Comparison of ENCODE assay signal across 8 cellular contexts in the genomic region with DNA sequence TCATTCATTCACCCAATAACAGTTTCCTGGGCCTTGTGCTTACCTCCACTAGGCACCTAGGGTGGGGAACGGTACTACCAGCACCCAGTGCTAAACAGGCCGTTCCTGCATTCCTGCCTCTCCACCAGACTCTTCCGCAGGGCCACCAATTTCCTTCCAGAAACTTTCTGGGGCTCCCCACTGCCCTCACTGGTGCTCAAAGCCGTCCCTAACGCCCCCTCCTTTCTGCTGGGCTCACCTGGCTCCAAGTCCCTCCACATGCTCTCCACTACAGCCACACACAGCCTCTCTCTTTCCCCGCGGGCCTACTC. TPM values are rescaled to one million over a fixed set of nuclear protein-coding genes. Genes with fewer than 3 reads are reported as not detected.
DNase-seq lines count a peak whose midpoint lies in the region; TF ChIP-seq lines count a peak whose summit lies in the region.

No MANE protein-coding gene starts in this region.

- H3K27me3 Mint-ChIP-seq in brain (peaks cover 6% of the 10 kb centered on the region), mesothelial cell of epicardium (ENCODE audit: low read depth) (peaks cover 29% of the 10 kb centered on the region)

- peak overlapping the region; percentile 54 to 89 (median 84) for H3K27ac Mint-ChIP-seq in brain
- peak overlapping the region; percentile 33 for H3K27ac Mint-ChIP-seq in mesothelial cell of epicardium

- TF ChIP-seq CTCF in 22Rv1 (IDR thresholded peaks at IDR 0.05) (no peak), HL-60 (IDR thresholded peaks at IDR 0.05; ENCODE audit: insufficient read depth, low read length) (no peak), brain (conservative IDR thresholded peaks at IDR 0.05) (no peak), mesothelial cell of epicardium (IDR thresholded peaks at IDR 0.05; ENCODE audit: unreplicated experiment) (no peak)

- H3K27me3 ChIP-seq in HL-60 (ENCODE audit: insufficient read depth, poor library complexity, severe bottlenecking) = no peaks in the 10 kb centered on the region

- H3K4me3 Mint-ChIP-seq in brain (peak overlapping the region; percentile 74 to 84 (median 77)), mesothelial cell of epicardium (peak overlapping the region; percentile 63)

- peak overlapping the region; percentile 58 for H3K4me3 ChIP-seq in HL-60 (replicated peaks; ENCODE audit: insufficient read depth, low read length)

- H3K36me3 Mint-ChIP-seq in brain = peaks cover 3% of the 10 kb centered on the region
- H3K36me3 Mint-ChIP-seq in mesothelial cell of epicardium = peaks cover 3% of the 10 kb centered on the region

- peaks cover 19% of the 10 kb centered on the region for H3K4me1 Mint-ChIP-seq in brain
- H3K4me1 Mint-ChIP-seq in mesothelial cell of epicardium = peaks cover 17% of the 10 kb centered on the region

- DNase-seq in HL-60 (ENCODE audit: low read depth in 1 of 2, low spot score in 1 of 2) = no peak
- no peak for DNase-seq in mesothelial cell of epicardium (ENCODE audit: low spot score in 2 of 2, unreplicated experiment in 2 of 2)
- DNase-seq in NCI-H1417 treated with DMSO at 0.1 percent for 48 hours (lab: John Stamatoyannopoulos, UW) = no peak
- DNase-seq in SHP77 treated with DMSO at 0.1 percent for 48 hours (lab: John Stamatoyannopoulos, UW) = no peak
- no peak for DNase-seq in NCI-H510A treated with DMSO at 0.1 percent for 48 hours (lab: John Stamatoyannopoulos, UW)
- DNase-seq in COLO829 (ENCODE audit: low spot score) = no peak

- H3K9me3 Mint-ChIP-seq in brain (no peaks in the 10 kb centered on the region), mesothelial cell of epicardium (no peaks in the 10 kb centered on the region)

- H3K27ac ChIP-seq in 22Rv1 (peak overlapping the region; percentile 58), HL-60 (replicated peaks) (peak overlapping the region; percentile 100)

RNA-seq across cellular contexts. Expression of gene PHF19, which starts 1.4 kb away (rescaled TPM):
- 109 TPM for polyA plus RNA-seq in brain (ENCODE audit: insufficient read depth, low read depth, low replicate concordance)
- 36.0 to 44.5 TPM (median 41.6 TPM) in 3 replicates for total RNA-seq in mesothelial cell of epicardium

RNA-seq across cellular contexts. Expression of gene PSMD5, which starts 32.9 kb away (rescaled TPM):
- 29.4 TPM for polyA plus RNA-seq in brain (ENCODE audit: insufficient read depth, low read depth, low replicate concordance)
- 46.9 to 57.3 TPM (median 56.1 TPM) in 3 replicates for total RNA-seq in mesothelial cell of epicardium

RNA-seq across cellular contexts. Expression of gene TRAF1, which starts 51.0 kb away (rescaled TPM):
- 1.9 TPM for polyA plus RNA-seq in brain (ENCODE audit: insufficient read depth, low read depth, low replicate concordance)
- total RNA-seq in mesothelial cell of epicardium = 7.7 to 8.2 TPM (median 8.0 TPM) in 3 replicates
